In genomic region chr9:21137020-21137419, GRCh38 we compare ENCODE assay signal across 1 cellular context.
TF ChIP-seq lines count a peak whose summit lies in the region.

No MANE protein-coding gene starts in this region.

TF ChIP-seq in A549, 52 proteins besides CTCF, POLR2A, EP300 and RAD21:
- no peak for TF ChIP-seq E2F6 (IDR thresholded peaks at IDR 0.05; ENCODE audit: borderline replicate concordance, low read depth)
- no peak for TF ChIP-seq HES2 (IDR thresholded peaks at IDR 0.05)
- peak; percentile 88 for TF ChIP-seq MAFK (IDR thresholded peaks at IDR 0.05; ENCODE audit: partially characterized antibody)
- no peak for TF ChIP-seq NFE2L2 (conservative IDR thresholded peaks at IDR 0.05; ENCODE audit: low read length)
